1 cellular context compared by ENCODE assay signal in genomic region chrX:1554469-1555210, GRCh38.
TF ChIP-seq lines count a peak whose summit lies in the region.

No MANE protein-coding gene starts in this region.

TF ChIP-seq in WTC11, 78 proteins besides CTCF, POLR2A, EP300 and RAD21 (continued from another document):
- TF ChIP-seq PRDM15 (CRISPR knock-in tag; IDR thresholded peaks at IDR 0.05) (no peak), ZMAT4 (CRISPR knock-in tag; IDR thresholded peaks at IDR 0.05) (no peak), GABPB1 (CRISPR knock-in tag; IDR thresholded peaks at IDR 0.05) (no peak), IRF1 (CRISPR knock-in tag; IDR thresholded peaks at IDR 0.05) (no peak), ZNF512 (CRISPR knock-in tag; IDR thresholded peaks at IDR 0.05; ENCODE audit: borderline replicate concordance) (no peak), CBFB (CRISPR knock-in tag; IDR thresholded peaks at IDR 0.05; ENCODE audit: low read depth) (no peak), PREB (CRISPR knock-in tag; IDR thresholded peaks at IDR 0.05; ENCODE audit: borderline replicate concordance) (no peak)
